ENCODE assay signal across 1 cellular context in the genomic region with DNA sequence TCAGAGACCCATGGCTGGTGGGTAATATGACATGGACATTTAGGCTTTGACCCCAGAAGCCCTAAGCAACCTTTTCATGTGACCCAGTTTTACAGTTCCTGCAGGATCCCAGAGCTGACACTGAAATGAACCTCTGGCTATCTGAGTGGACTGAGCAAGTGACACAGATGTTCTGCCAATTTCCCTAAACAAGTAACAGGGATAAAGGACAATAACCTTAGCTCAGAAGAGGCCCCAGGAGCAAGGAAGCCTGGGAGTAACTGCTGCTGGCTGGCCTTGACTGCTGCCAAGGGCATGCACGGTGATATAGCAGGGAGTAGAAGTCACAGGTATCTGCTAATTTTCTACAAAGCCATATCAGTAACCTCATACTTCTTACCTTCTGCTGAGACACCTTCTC.
TF ChIP-seq lines count a peak whose summit lies in the region.

No MANE protein-coding gene starts in this region.

TF ChIP-seq in IMR-90, 13 proteins besides CTCF, POLR2A, EP300 and RAD21 (continued from another document):
- TF ChIP-seq NFE2L2 (IDR thresholded peaks at IDR 0.05; ENCODE audit: low read depth, low read length) (no peak), CEBPB (IDR thresholded peaks at IDR 0.05; ENCODE audit: low read depth, low read length) (no peak), MAZ (IDR thresholded peaks at IDR 0.05; ENCODE audit: borderline replicate concordance, low read depth, low read length) (no peak), RFX5 (IDR thresholded peaks at IDR 0.05; ENCODE audit: low read depth, low read length) (no peak), BHLHE40 (IDR thresholded peaks at IDR 0.05; ENCODE audit: low read depth, low read length) (no peak)
TF ChIP-seq in IMR-90: peak in this region for 0.
